1 cellular context compared by ENCODE assay signal in genomic region chr1:27111771-27112573, GRCh38.
TF ChIP-seq lines count a peak whose summit lies in the region.

No MANE protein-coding gene starts in this region.

TF ChIP-seq in GM12878, 131 proteins besides CTCF, POLR2A, EP300 and RAD21 (continued from another document and continues in another):
- TF ChIP-seq NKRF (conservative IDR thresholded peaks at IDR 0.05) (no peak), PAX5 (IDR thresholded peaks at IDR 0.05; ENCODE audit: borderline replicate concordance, low read depth, low read length) (peak; percentile 40; the same call in 1 of the 2 replicates), TCF12 (IDR thresholded peaks at IDR 0.05; ENCODE audit: low read depth, low read length) (no peak; the same call in 1 of the 2 replicates), WRNIP1 (IDR thresholded peaks at IDR 0.05; ENCODE audit: borderline replicate concordance, low read depth, low read length) (no peak), USF2 (IDR thresholded peaks at IDR 0.05; ENCODE audit: borderline replicate concordance, low read depth, low read length) (no peak), BRCA1 (IDR thresholded peaks at IDR 0.05; ENCODE audit: low read depth, low read length) (no peak), SREBF2 (IDR thresholded peaks at IDR 0.05; ENCODE audit: low read length) (no peak), SMC3 (IDR thresholded peaks at IDR 0.05; ENCODE audit: borderline replicate concordance, low read length) (peak; percentile 48; the same call in 1 of the 2 replicates), LARP7 (IDR thresholded peaks at IDR 0.05) (0 out of 2 replicates have a peak, but pooled peaks have one; percentile 56), POLR2AphosphoS2 (IDR thresholded peaks at IDR 0.05; ENCODE audit: low read depth, low read length) (no peak), IKZF1 (conservative IDR thresholded peaks at IDR 0.05) (peak; percentile 75), ZNF207 (IDR thresholded peaks at IDR 0.05; ENCODE audit: borderline replicate concordance) (no peak), YY1 (IDR thresholded peaks at IDR 0.05; ENCODE audit: low read depth, low read length) (peak; percentile 46; the same call in 1 of the 2 replicates), ZZZ3 (IDR thresholded peaks at IDR 0.05; ENCODE audit: control insufficient read depth, insufficient read length, low read depth) (no peak), E2F8 (IDR thresholded peaks at IDR 0.05; ENCODE audit: low read depth, partially characterized antibody) (no peak), IRF3 (IDR thresholded peaks at IDR 0.05) (no peak), MEF2A (IDR thresholded peaks at IDR 0.05; ENCODE audit: insufficient read depth, low read depth, low read length) (no peak), NFXL1 (IDR thresholded peaks at IDR 0.05; ENCODE audit: borderline replicate concordance) (no peak), BACH1 (IDR thresholded peaks at IDR 0.05; ENCODE audit: borderline replicate concordance) (no peak), MYB (IDR thresholded peaks at IDR 0.05; ENCODE audit: borderline replicate concordance, low read depth, low read length) (no peak), DPF2 (IDR thresholded peaks at IDR 0.05) (0 out of 2 replicates have a peak, but pooled peaks have one; percentile 63), POU2F2 (IDR thresholded peaks at IDR 0.05; ENCODE audit: borderline replicate concordance, low read depth, low read length) (0 out of 3 replicates have a peak, but pooled peaks have one; percentile 43), USF1 (IDR thresholded peaks at IDR 0.05; ENCODE audit: borderline replicate concordance, extremely low read length, insufficient read depth, low read depth, low read length) (no peak), ETV6 (conservative IDR thresholded peaks at IDR 0.05 in 1 of 2, IDR thresholded peaks at IDR 0.05 in 1 of 2; ENCODE audit: borderline replicate concordance in 1 of 2, low read depth in 1 of 2) (no peak), TBL1XR1 (IDR thresholded peaks at IDR 0.05; ENCODE audit: low read depth, low read length) (no peak), SMAD5 (IDR thresholded peaks at IDR 0.05; ENCODE audit: low read depth) (no peak), RBBP5 (conservative IDR thresholded peaks at IDR 0.05) (no peak), GATAD2B (conservative IDR thresholded peaks at IDR 0.05; ENCODE audit: low read depth) (0 out of 2 replicates have a peak, but pooled peaks have one; percentile 5), CHD1 (IDR thresholded peaks at IDR 0.05; ENCODE audit: low read depth, low read length) (no peak), STAT3 (IDR thresholded peaks at IDR 0.05; ENCODE audit: low read depth, low read length) (no peak), MYC (IDR thresholded peaks at IDR 0.05; ENCODE audit: insufficient read depth, insufficient read length, insufficient replicate concordance, low read length, severe bottlenecking) (no peak), ZSCAN29 (IDR thresholded peaks at IDR 0.05) (no peak), MLLT1 (IDR thresholded peaks at IDR 0.05) (no peak), TARDBP (IDR thresholded peaks at IDR 0.05; ENCODE audit: borderline replicate concordance) (no peak), IRF5 (IDR thresholded peaks at IDR 0.05; ENCODE audit: borderline replicate concordance) (no peak), ELK1 (IDR thresholded peaks at IDR 0.05; ENCODE audit: low read depth, low read length) (no peak), HCFC1 (IDR thresholded peaks at IDR 0.05; ENCODE audit: low read length) (no peak), NFYA (IDR thresholded peaks at IDR 0.05; ENCODE audit: borderline replicate concordance, low read depth, low read length) (no peak), IRF4 (IDR thresholded peaks at IDR 0.05; ENCODE audit: low read depth, low read length) (peak; percentile 43; the same call in 1 of the 2 replicates), NR2F1 (conservative IDR thresholded peaks at IDR 0.05) (no peak), FOS (IDR thresholded peaks at IDR 0.05; ENCODE audit: borderline replicate concordance, extremely low read depth, insufficient read length) (no peak), NRF1 (conservative IDR thresholded peaks at IDR 0.05; ENCODE audit: low read depth, low read length) (no peak), MTA3 (IDR thresholded peaks at IDR 0.05; ENCODE audit: borderline replicate concordance, low read length) (no peak), ZNF384 (IDR thresholded peaks at IDR 0.05; ENCODE audit: borderline replicate concordance, low read depth, low read length) (no peak), SIX5 (IDR thresholded peaks at IDR 0.05; ENCODE audit: low read depth, low read length, severe bottlenecking) (no peak), NR2C2 (IDR thresholded peaks at IDR 0.05; ENCODE audit: borderline replicate concordance, control insufficient read depth, insufficient read length, low read depth) (no peak), RELA (IDR thresholded peaks at IDR 0.05; ENCODE audit: borderline replicate concordance, partially characterized antibody) (no peak), CBX5 (IDR thresholded peaks at IDR 0.05; ENCODE audit: low read depth) (no peak), HDGF (IDR thresholded peaks at IDR 0.05) (peak; percentile 81; the same call in 1 of the 2 replicates)
- TF ChIP-seq, protein P1, sequence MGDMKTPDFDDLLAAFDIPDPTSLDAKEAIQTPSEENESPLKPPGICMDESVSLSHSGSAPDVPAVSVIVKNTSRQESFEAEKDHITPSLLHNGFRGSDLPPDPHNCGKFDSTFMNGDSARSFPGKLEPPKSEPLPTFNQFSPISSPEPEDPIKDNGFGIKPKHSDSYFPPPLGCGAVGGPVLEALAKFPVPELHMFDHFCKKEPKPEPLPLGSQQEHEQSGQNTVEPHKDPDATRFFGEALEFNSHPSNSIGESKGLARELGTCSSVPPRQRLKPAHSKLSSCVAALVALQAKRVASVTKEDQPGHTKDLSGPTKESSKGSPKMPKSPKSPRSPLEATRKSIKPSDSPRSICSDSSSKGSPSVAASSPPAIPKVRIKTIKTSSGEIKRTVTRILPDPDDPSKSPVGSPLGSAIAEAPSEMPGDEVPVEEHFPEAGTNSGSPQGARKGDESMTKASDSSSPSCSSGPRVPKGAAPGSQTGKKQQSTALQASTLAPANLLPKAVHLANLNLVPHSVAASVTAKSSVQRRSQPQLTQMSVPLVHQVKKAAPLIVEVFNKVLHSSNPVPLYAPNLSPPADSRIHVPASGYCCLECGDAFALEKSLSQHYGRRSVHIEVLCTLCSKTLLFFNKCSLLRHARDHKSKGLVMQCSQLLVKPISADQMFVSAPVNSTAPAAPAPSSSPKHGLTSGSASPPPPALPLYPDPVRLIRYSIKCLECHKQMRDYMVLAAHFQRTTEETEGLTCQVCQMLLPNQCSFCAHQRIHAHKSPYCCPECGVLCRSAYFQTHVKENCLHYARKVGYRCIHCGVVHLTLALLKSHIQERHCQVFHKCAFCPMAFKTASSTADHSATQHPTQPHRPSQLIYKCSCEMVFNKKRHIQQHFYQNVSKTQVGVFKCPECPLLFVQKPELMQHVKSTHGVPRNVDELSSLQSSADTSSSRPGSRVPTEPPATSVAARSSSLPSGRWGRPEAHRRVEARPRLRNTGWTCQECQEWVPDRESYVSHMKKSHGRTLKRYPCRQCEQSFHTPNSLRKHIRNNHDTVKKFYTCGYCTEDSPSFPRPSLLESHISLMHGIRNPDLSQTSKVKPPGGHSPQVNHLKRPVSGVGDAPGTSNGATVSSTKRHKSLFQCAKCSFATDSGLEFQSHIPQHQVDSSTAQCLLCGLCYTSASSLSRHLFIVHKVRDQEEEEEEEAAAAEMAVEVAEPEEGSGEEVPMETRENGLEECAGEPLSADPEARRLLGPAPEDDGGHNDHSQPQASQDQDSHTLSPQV (IDR thresholded peaks at IDR 0.05) = no peak
